12 cellular contexts compared by ENCODE assay signal in the genomic region with DNA sequence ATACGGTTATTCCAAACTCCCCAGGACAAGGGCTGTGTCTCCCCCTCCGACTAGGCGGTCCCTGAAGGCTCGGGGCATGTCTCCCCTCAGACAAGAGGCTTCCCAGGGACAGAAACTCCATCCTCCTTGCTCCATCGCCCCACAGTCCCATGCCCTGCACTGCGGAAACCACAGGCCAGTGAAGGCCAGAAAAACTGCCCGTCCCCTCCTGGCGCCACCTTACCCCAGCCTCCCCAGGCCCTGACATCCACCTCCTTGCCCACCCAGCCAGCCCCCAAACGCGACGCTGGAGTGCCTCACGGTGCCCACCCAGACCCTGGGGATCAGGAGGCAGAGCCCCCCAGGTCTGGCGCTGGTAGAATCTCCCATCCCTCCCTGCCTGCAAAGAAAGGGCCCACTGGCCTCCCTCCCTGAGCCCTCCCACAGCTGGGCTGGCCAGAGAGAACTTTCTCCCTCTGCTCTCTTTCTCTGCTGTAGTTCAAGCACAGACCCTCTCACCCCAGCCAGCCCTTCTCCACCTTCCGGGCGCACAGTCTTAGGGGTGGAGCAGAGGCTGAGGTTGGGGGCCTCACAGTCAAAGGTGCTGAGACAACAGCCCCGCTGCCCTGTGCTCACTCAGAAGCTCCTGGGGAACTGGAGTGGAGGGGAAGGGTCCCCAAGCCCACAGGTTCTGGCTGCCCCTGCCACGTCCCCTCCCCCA. TPM values are rescaled to one million over a fixed set of nuclear protein-coding genes. Genes with fewer than 3 reads are reported as not detected.
A peak's percentile ranks its signal among the peaks of the same experiment; 100 is the strongest.
DNase-seq lines count a peak whose midpoint lies in the region; ATAC-seq and TF ChIP-seq lines count a peak whose summit lies in the region.
"Had no signal": no experiment of that assay in that cellular context is flagged by ENCODE, and none has a peak within 500 bp of the region (broad histone marks: within the 10 kb centered on the region; RNA-seq: fewer than 3 reads in every experiment).

No MANE protein-coding gene starts in this region.

- peak overlapping the region; percentile 38; the same call in 1 of the 2 replicates for H3K4me2 ChIP-seq in PC-3 (ENCODE audit: low read length)
- H3K4me2 ChIP-seq: BLaER1 had no signal

- no peaks in the 10 kb centered on the region for H4K20me1 ChIP-seq in PC-3 (ENCODE audit: low read length)
- H4K20me1 ChIP-seq: BLaER1 had no signal

- TF ChIP-seq EP300 in tibial nerve (IDR thresholded peaks at IDR 0.05), result no peak

- 0 out of 2 replicates have a peak overlapping the region, but pooled peaks have one; percentile 0 for H2AFZ ChIP-seq in PC-3 (ENCODE audit: low read length)

- no peak for TF ChIP-seq POLR2A in tibial nerve (IDR thresholded peaks at IDR 0.05)

- no peak for DNase-seq in PC-3
- peak; percentile 60 for DNase-seq in ecto neural progenitor cell (ENCODE audit: low spot score)
- DNase-seq in tibial nerve (ENCODE audit: low spot score in 2 of 2), result no peak
- DNase-seq in NCI-H2227 (lab: John Stamatoyannopoulos, UW; ENCODE audit: unreplicated experiment), result no peak
- no peak for DNase-seq in NK-92 treated with Interleukin-12 subunit alpha and Interleukin-12 subunit beta, amount 100 ng/mL, for 24 hours (lab: John Stamatoyannopoulos, UW)
- no peak for DNase-seq in effector memory CD4-positive, alpha-beta T cell
- DNase-seq: activated naive CD4-positive, alpha-beta T cell treated with Interleukin-2 at 50 U/mL for 16 hours; EL had no signal

- no peak for ATAC-seq in PC-3

- no TSS peak for BruUV-seq in PC-3 (replicated peaks; lab: Mats Ljungman, UMichigan)

- POLR2A ChIA-PET in PC-3 (lab: Charles Lee; ENCODE audit: unreplicated experiment), result no interaction called here

- no peaks in the 10 kb centered on the region for H3F3A ChIP-seq in PC-3 (ENCODE audit: low read length, unreplicated experiment)

- H3K9me2 ChIP-seq in PC-3 (replicated peaks; ENCODE audit: low read length), result no peaks in the 10 kb centered on the region

- TF ChIP-seq CTCF in PC-3 (conservative IDR thresholded peaks at IDR 0.05; ENCODE audit: low read depth, low read length) (no peak), tibial nerve (IDR thresholded peaks at IDR 0.05) (no peak)

- H3K4me1 ChIP-seq in PC-3 (ENCODE audit: insufficient read depth, low read length), result peaks cover 29% of the 10 kb centered on the region
- H3K4me1 ChIP-seq in muscle layer of duodenum (ENCODE audit: control insufficient read depth in 1 of 2, insufficient read depth in 2 of 2, low read length in 2 of 2), result peaks cover 0 to 7% of the 10 kb centered on the region in 2 donors
- H3K4me1 ChIP-seq in tibial nerve, result peaks cover 0 to 62% (median 11%) of the 10 kb centered on the region in 4 donors
- H3K4me1 ChIP-seq in effector memory CD4-positive, alpha-beta T cell (ENCODE audit: control insufficient read depth, insufficient read depth, low read length, poor library complexity, severe bottlenecking), result no peaks in the 10 kb centered on the region

- H3K27me3 ChIP-seq in PC-3 (ENCODE audit: low read length), result no peaks in the 10 kb centered on the region
- H3K27me3 ChIP-seq in muscle layer of duodenum (ENCODE audit: low read depth, low read length), result no peaks in the 10 kb centered on the region
- no peaks in the 10 kb centered on the region for H3K27me3 ChIP-seq in tibial nerve
- no peaks in the 10 kb centered on the region for H3K27me3 ChIP-seq in effector memory CD4-positive, alpha-beta T cell (replicated peaks; ENCODE audit: control insufficient read depth, insufficient read depth, low read length, poor library complexity, severe bottlenecking)
- H3K27me3 ChIP-seq: BLaER1, cardiac muscle cell had no signal

- H3K36me3 ChIP-seq in PC-3 (ENCODE audit: low read depth, low read length), result no peaks in the 10 kb centered on the region
- H3K36me3 ChIP-seq in muscle layer of duodenum (ENCODE audit: control insufficient read depth in 1 of 2, insufficient read depth in 2 of 2, low read length in 2 of 2), result no peaks in the 10 kb centered on the region
- H3K36me3 ChIP-seq in tibial nerve, result no peaks in the 10 kb centered on the region
- H3K36me3 ChIP-seq in effector memory CD4-positive, alpha-beta T cell (ENCODE audit: control insufficient read depth, insufficient read depth, low read length), result no peaks in the 10 kb centered on the region
- H3K36me3 ChIP-seq: BLaER1, cardiac muscle cell, thoracic aorta had no signal

- CTCF ChIA-PET in PC-3 (lab: Charles Lee), result no interaction called here

- 67 to 78% methylated on average over 16 to 17 of the region's 17 CpGs for WGBS in tibial nerve, 2 donors

- intact Hi-C loops in PC-3 (cut with micrococcal nuclease), result loop anchor here (2.0 kb wide), 1 partner anchor 752 kb away; no protein-coding TSS in a partner anchor

- H3K9ac ChIP-seq in PC-3 (ENCODE audit: low read length), result peak overlapping the region; percentile 75
- H3K9ac ChIP-seq: BLaER1 had no signal

- H3K4me3 ChIP-seq in PC-3 (ENCODE audit: low read length) (no peak overlapping the region), muscle layer of duodenum (ENCODE audit: low read depth in 1 of 2, low read length in 2 of 2) (no peak overlapping the region), tibial nerve (no peak overlapping the region)
- no peak overlapping the region for H3K4me3 ChIP-seq in effector memory CD4-positive, alpha-beta T cell (ENCODE audit: insufficient read depth, low read depth, low read length, poor library complexity, severe bottlenecking)
- H3K4me3 ChIP-seq: BLaER1, cardiac muscle cell, thoracic aorta had no signal

- no peaks in the 10 kb centered on the region for H3K79me2 ChIP-seq in PC-3 (ENCODE audit: low read length)

- H3K27ac ChIP-seq in PC-3 (ENCODE audit: low read length), result peak overlapping the region; percentile 95
- peak overlapping the region; percentile 87 for H3K27ac ChIP-seq in muscle layer of duodenum (ENCODE audit: low read length)
- peak overlapping the region; percentile 38 to 86 (median 80) for H3K27ac ChIP-seq in tibial nerve
- H3K27ac ChIP-seq in effector memory CD4-positive, alpha-beta T cell (ENCODE audit: insufficient read depth, low read length, poor library complexity, severe bottlenecking), result no peak overlapping the region
- H3K27ac ChIP-seq: BLaER1, cardiac muscle cell, thoracic aorta had no signal

- H3K9me3 ChIP-seq in PC-3 (ENCODE audit: low read length) (no peaks in the 10 kb centered on the region), muscle layer of duodenum (ENCODE audit: control insufficient read depth in 1 of 2, low read length in 2 of 2) (no peaks in the 10 kb centered on the region), tibial nerve (no peaks in the 10 kb centered on the region)
- H3K9me3 ChIP-seq in effector memory CD4-positive, alpha-beta T cell (ENCODE audit: control insufficient read depth, low read length), result no peaks in the 10 kb centered on the region
- H3K9me3 ChIP-seq: BLaER1, thoracic aorta had no signal

RNA-seq across cellular contexts. Expression of gene KRT17, which starts 30.7 kb away (rescaled TPM):
- total RNA-seq in PC-3 (2014; rRNA removed), result 92.1 and 115 TPM in 2 replicates
- 1 to 10 TPM in 1 of 4 donors, not detected in 3; 1.5 TPM for total RNA-seq in tibial nerve
- total RNA-seq: cardiac muscle cell had no signal

RNA-seq across cellular contexts. Expression of gene EIF1, which starts 33.6 kb away (rescaled TPM):
- 88.7 and 95.9 TPM in 2 replicates for total RNA-seq in PC-3 (2014; rRNA removed)
- total RNA-seq in tibial nerve, result 100 to 1,000 TPM; 172 to 458 (median 243) TPM

RNA-seq across cellular contexts. Expression of gene KRT16, which starts 42.5 kb away (rescaled TPM):
- total RNA-seq in PC-3 (2014; rRNA removed) (42.6 and 53.1 TPM in 2 replicates), tibial nerve (10 to 100 TPM in 1 of 4 donors, 1 to 10 TPM in 2, not detected in 1; 2.4 to 12.6 (median 6.6) TPM)
- total RNA-seq: cardiac muscle cell had no signal

RNA-seq across cellular contexts. Expression of gene GAST, which starts 57.1 kb away (rescaled TPM):
- total RNA-seq in PC-3 (2014; rRNA removed) (not detected in 2 replicates), tibial nerve (not detected)
- total RNA-seq: cardiac muscle cell, thoracic aorta had no signal

Comparison
In these comparisons a context has a peak if more than half of its experiments do, and no peak if none do; other contexts are left out.
1. RNA of gene KRT17, which starts 30.7 kb away (total RNA-seq): 92.1 to 115 TPM in PC-3; 1.5 TPM in tibial nerve; every median in the first group is over 10 times any median in the second.